Comparison of ENCODE assay signal across 1 cellular context in genomic region chr6:20401403-20402180, GRCh38.
TF ChIP-seq lines count a peak whose summit lies in the region.

Gene E2F3 (plus strand): TSS chr6:20401879. CDS start chr6:20402233, 354 bp downstream.

TF ChIP-seq in GM12878, 131 proteins besides CTCF, POLR2A, EP300 and RAD21 (continued from another document and continues in another):
- TF ChIP-seq ATF3 (IDR thresholded peaks at IDR 0.05; ENCODE audit: borderline replicate concordance, extremely low read depth, low read depth, low read length) (no peak), MYB (IDR thresholded peaks at IDR 0.05; ENCODE audit: borderline replicate concordance, low read depth, low read length) (no peak), ZNF217 (IDR thresholded peaks at IDR 0.05) (no peak), ASH2L (IDR thresholded peaks at IDR 0.05; ENCODE audit: borderline replicate concordance, low read depth) (peak; percentile 79; the same call in 1 of the 2 replicates), CREM (IDR thresholded peaks at IDR 0.05; ENCODE audit: low read depth) (peak; percentile 35), RELA (IDR thresholded peaks at IDR 0.05; ENCODE audit: borderline replicate concordance, partially characterized antibody) (peak; percentile 44), EED (IDR thresholded peaks at IDR 0.05; ENCODE audit: low read depth) (no peak), SMAD5 (IDR thresholded peaks at IDR 0.05; ENCODE audit: low read depth) (peak; percentile 72), CREB1 (IDR thresholded peaks at IDR 0.05; ENCODE audit: low read depth) (peak; percentile 64; the same call in 1 of the 2 replicates), KAT2A (conservative IDR thresholded peaks at IDR 0.05; ENCODE audit: control insufficient read depth, low read depth, low read length) (no peak), ZSCAN29 (IDR thresholded peaks at IDR 0.05) (no peak), CUX1 (IDR thresholded peaks at IDR 0.05; ENCODE audit: insufficient replicate concordance, low read depth, low read length) (no peak), NR2C2 (IDR thresholded peaks at IDR 0.05; ENCODE audit: borderline replicate concordance, control insufficient read depth, insufficient read length, low read depth) (no peak), SMARCA5 (IDR thresholded peaks at IDR 0.05) (no peak), BACH1 (IDR thresholded peaks at IDR 0.05; ENCODE audit: borderline replicate concordance) (no peak), SREBF1 (IDR thresholded peaks at IDR 0.05; ENCODE audit: low read length) (no peak), ATF2 (IDR thresholded peaks at IDR 0.05; ENCODE audit: low read length) (no peak), YBX1 (IDR thresholded peaks at IDR 0.05) (no peak), SRF (IDR thresholded peaks at IDR 0.05; ENCODE audit: low read depth in 2 of 2, low read length in 2 of 2) (no peak), TARDBP (IDR thresholded peaks at IDR 0.05; ENCODE audit: borderline replicate concordance) (no peak), MYC (IDR thresholded peaks at IDR 0.05; ENCODE audit: insufficient read depth, insufficient read length, insufficient replicate concordance, low read length, severe bottlenecking) (no peak), REST (IDR thresholded peaks at IDR 0.05; ENCODE audit: low read depth, low read length) (no peak), SP1 (IDR thresholded peaks at IDR 0.05; ENCODE audit: low read depth, low read length) (peak; percentile 96), RBBP5 (conservative IDR thresholded peaks at IDR 0.05) (peak; percentile 96; the same call in 1 of the 2 replicates), IKZF1 (conservative IDR thresholded peaks at IDR 0.05) (no peak), SIX5 (IDR thresholded peaks at IDR 0.05; ENCODE audit: low read depth, low read length, severe bottlenecking) (no peak), NKRF (conservative IDR thresholded peaks at IDR 0.05) (peak; percentile 99), BCL11A (IDR thresholded peaks at IDR 0.05; ENCODE audit: low read depth, low read length) (no peak), PAX5 (IDR thresholded peaks at IDR 0.05; ENCODE audit: borderline replicate concordance, low read depth, low read length) (peak; percentile 31; the same call in 1 of the 2 replicates), YY1 (IDR thresholded peaks at IDR 0.05; ENCODE audit: low read depth, low read length) (peak; percentile 92)
- TF ChIP-seq, protein P1, sequence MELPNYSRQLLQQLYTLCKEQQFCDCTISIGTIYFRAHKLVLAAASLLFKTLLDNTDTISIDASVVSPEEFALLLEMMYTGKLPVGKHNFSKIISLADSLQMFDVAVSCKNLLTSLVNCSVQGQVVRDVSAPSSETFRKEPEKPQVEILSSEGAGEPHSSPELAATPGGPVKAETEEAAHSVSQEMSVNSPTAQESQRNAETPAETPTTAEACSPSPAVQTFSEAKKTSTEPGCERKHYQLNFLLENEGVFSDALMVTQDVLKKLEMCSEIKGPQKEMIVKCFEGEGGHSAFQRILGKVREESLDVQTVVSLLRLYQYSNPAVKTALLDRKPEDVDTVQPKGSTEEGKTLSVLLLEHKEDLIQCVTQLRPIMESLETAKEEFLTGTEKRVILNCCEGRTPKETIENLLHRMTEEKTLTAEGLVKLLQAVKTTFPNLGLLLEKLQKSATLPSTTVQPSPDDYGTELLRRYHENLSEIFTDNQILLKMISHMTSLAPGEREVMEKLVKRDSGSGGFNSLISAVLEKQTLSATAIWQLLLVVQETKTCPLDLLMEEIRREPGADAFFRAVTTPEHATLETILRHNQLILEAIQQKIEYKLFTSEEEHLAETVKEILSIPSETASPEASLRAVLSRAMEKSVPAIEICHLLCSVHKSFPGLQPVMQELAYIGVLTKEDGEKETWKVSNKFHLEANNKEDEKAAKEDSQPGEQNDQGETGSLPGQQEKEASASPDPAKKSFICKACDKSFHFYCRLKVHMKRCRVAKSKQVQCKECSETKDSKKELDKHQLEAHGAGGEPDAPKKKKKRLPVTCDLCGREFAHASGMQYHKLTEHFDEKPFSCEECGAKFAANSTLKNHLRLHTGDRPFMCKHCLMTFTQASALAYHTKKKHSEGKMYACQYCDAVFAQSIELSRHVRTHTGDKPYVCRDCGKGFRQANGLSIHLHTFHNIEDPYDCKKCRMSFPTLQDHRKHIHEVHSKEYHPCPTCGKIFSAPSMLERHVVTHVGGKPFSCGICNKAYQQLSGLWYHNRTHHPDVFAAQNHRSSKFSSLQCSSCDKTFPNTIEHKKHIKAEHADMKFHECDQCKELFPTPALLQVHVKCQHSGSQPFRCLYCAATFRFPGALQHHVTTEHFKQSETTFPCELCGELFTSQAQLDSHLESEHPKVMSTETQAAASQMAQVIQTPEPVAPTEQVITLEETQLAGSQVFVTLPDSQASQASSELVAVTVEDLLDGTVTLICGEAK (IDR thresholded peaks at IDR 0.05; ENCODE audit: borderline replicate concordance) = no peak; the same call in 1 of the 2 replicates
- TF ChIP-seq, protein P2, sequence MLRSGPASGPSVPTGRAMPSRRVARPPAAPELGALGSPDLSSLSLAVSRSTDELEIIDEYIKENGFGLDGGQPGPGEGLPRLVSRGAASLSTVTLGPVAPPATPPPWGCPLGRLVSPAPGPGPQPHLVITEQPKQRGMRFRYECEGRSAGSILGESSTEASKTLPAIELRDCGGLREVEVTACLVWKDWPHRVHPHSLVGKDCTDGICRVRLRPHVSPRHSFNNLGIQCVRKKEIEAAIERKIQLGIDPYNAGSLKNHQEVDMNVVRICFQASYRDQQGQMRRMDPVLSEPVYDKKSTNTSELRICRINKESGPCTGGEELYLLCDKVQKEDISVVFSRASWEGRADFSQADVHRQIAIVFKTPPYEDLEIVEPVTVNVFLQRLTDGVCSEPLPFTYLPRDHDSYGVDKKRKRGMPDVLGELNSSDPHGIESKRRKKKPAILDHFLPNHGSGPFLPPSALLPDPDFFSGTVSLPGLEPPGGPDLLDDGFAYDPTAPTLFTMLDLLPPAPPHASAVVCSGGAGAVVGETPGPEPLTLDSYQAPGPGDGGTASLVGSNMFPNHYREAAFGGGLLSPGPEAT (IDR thresholded peaks at IDR 0.05; ENCODE audit: low read depth) = peak; percentile 22; the same call in 1 of the 2 replicates
- TF ChIP-seq, protein P3, sequence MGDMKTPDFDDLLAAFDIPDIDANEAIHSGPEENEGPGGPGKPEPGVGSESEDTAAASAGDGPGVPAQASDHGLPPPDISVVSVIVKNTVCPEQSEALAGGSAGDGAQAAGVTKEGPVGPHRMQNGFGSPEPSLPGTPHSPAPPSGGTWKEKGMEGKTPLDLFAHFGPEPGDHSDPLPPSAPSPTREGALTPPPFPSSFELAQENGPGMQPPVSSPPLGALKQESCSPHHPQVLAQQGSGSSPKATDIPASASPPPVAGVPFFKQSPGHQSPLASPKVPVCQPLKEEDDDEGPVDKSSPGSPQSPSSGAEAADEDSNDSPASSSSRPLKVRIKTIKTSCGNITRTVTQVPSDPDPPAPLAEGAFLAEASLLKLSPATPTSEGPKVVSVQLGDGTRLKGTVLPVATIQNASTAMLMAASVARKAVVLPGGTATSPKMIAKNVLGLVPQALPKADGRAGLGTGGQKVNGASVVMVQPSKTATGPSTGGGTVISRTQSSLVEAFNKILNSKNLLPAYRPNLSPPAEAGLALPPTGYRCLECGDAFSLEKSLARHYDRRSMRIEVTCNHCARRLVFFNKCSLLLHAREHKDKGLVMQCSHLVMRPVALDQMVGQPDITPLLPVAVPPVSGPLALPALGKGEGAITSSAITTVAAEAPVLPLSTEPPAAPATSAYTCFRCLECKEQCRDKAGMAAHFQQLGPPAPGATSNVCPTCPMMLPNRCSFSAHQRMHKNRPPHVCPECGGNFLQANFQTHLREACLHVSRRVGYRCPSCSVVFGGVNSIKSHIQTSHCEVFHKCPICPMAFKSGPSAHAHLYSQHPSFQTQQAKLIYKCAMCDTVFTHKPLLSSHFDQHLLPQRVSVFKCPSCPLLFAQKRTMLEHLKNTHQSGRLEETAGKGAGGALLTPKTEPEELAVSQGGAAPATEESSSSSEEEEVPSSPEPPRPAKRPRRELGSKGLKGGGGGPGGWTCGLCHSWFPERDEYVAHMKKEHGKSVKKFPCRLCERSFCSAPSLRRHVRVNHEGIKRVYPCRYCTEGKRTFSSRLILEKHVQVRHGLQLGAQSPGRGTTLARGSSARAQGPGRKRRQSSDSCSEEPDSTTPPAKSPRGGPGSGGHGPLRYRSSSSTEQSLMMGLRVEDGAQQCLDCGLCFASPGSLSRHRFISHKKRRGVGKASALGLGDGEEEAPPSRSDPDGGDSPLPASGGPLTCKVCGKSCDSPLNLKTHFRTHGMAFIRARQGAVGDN (IDR thresholded peaks at IDR 0.05) = no peak
